In the genomic region with DNA sequence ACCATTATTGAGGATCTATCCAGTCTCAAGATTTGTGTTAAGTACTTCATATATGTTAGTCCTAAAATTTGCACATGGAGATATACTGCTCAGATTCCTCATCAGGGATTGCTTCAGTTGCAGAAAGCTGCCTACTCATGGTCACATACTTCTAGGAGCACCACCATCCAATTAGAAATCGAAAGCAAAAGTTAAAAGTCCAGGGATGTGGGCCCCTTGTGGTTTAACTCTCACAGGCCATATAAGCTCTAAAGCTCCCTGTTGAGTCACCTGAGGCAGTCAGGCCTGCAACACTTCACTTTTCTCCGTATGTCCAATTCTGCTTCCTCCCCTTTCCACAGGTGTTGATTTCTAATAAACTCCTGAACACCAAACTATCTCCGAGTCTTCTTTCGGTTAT, we compare ENCODE assay signal across 9 cellular contexts.
A peak's percentile ranks its signal among the peaks of the same experiment; 100 is the strongest.
DNase-seq lines count a peak whose midpoint lies in the region; ATAC-seq and TF ChIP-seq lines count a peak whose summit lies in the region.
"Had no signal": no experiment of that assay in that cellular context is flagged by ENCODE, and none has a peak within 500 bp of the region (broad histone marks: within the 10 kb centered on the region; RNA-seq: fewer than 3 reads in every experiment).

No MANE protein-coding gene starts in this region.

- TF ChIP-seq CTCF in hepatocyte (IDR thresholded peaks at IDR 0.05; ENCODE audit: poor library complexity): no peak
- TF ChIP-seq CTCF in glutamatergic neuron (IDR thresholded peaks at IDR 0.05; ENCODE audit: partially characterized antibody, unreplicated experiment): no peak

- no peaks in the 10 kb centered on the region for H4K20me1 ChIP-seq in hepatocyte (ENCODE audit: insufficient read depth, poor library complexity, severe bottlenecking)

- H3K27me3 Mint-ChIP-seq in glutamatergic neuron (ENCODE audit: unreplicated experiment): no peaks in the 10 kb centered on the region

- ATAC-seq in GM21381 (IDR thresholded peaks at IDR 0.05; ENCODE audit: unreplicated experiment) (peak; percentile 87), HG03469 (IDR thresholded peaks at IDR 0.05; ENCODE audit: unreplicated experiment) (peak; percentile 88)

- no peaks in the 10 kb centered on the region for H3K36me3 ChIP-seq in hepatocyte (replicated peaks; ENCODE audit: insufficient read depth, low read depth)

- H3K4me3 Mint-ChIP-seq in glutamatergic neuron (ENCODE audit: unreplicated experiment): no peak overlapping the region

- H3K27ac ChIP-seq in hepatocyte: peak overlapping the region; percentile 27
- H3K27ac ChIP-seq: skin epidermis had no signal

- H3K4me1 Mint-ChIP-seq in glutamatergic neuron (ENCODE audit: low read depth, unreplicated experiment): no peaks in the 10 kb centered on the region

- no peaks in the 10 kb centered on the region for H3K36me3 Mint-ChIP-seq in glutamatergic neuron (ENCODE audit: unreplicated experiment)

- no peaks in the 10 kb centered on the region for H3K9me3 ChIP-seq in hepatocyte (ENCODE audit: low read depth)

- H3K27me3 ChIP-seq in hepatocyte: no peaks in the 10 kb centered on the region

- H3K79me2 ChIP-seq in hepatocyte: no peaks in the 10 kb centered on the region

- peak; percentile 20 for DNase-seq in GM03348 (ENCODE audit: low spot score)
- peak; percentile 22 for DNase-seq in UCSD-AML1 (lab: John Stamatoyannopoulos, UW; ENCODE audit: unreplicated experiment)
- DNase-seq in hepatocyte (ENCODE audit: low spot score): peak; percentile 66
- no peak for DNase-seq in glutamatergic neuron
- no peak for DNase-seq in NCI-H526 treated with DMSO at 0.1 percent for 48 hours (lab: John Stamatoyannopoulos, UW)
- DNase-seq in NCI-H446 treated with DMSO at 0.1 percent for 48 hours (lab: John Stamatoyannopoulos, UW): no peak

- peak overlapping the region; percentile 38 for H3K4me2 ChIP-seq in hepatocyte

- H3K9me2 ChIP-seq in hepatocyte (replicated peaks; ENCODE audit: insufficient read depth): no peaks in the 10 kb centered on the region

- no peaks in the 10 kb centered on the region for H3K9me3 Mint-ChIP-seq in glutamatergic neuron (ENCODE audit: unreplicated experiment)

- H2AFZ ChIP-seq in hepatocyte: no peak overlapping the region

- H3K4me3 ChIP-seq in hepatocyte: no peak overlapping the region
- H3K4me3 ChIP-seq: skin epidermis had no signal

- H3K27ac Mint-ChIP-seq in glutamatergic neuron (ENCODE audit: unreplicated experiment): no peak overlapping the region

- WGBS in hepatocyte (ENCODE audit: low lambda C conversion rate, missing lambda C conversion rate): 69% methylated on average over 4 of the region's 4 CpGs

- H3K4me1 ChIP-seq in hepatocyte (ENCODE audit: insufficient read depth): no peaks in the 10 kb centered on the region

Comparison
In these comparisons a context has a peak if more than half of its experiments do, and no peak if none do; other contexts are left out.
1. DNase-seq: peak in GM03348 (single experiment), UCSD-AML1 (single experiment) and hepatocyte (single experiment); none in glutamatergic neuron (single experiment), NCI-H526 treated with DMSO at 0.1 percent for 48 hours (single experiment) and NCI-H446 treated with DMSO at 0.1 percent for 48 hours (single experiment).